ENCODE assay signal across 23 cellular contexts in genomic region chr11:110082899-110083298, GRCh38.
"Had no signal": no experiment of that assay in that cellular context is flagged by ENCODE, and none has a peak within 500 bp of the region (broad histone marks: within the 10 kb centered on the region; RNA-seq: fewer than 3 reads in every experiment).

No MANE protein-coding gene starts in this region.

- H3K4me3 ChIP-seq: dorsolateral prefrontal cortex, gastroesophageal sphincter, neural progenitor cell, pancreas, stomach, thoracic aorta, transverse colon had no signal

- DNase-seq: cortex of kidney; dorsolateral prefrontal cortex; effector memory CD4-positive, alpha-beta T cell; glutamatergic neuron; islet precursor cell; midbrain; occipital lobe; pancreas; right cardiac atrium; small intestine; stimulated activated CD4-positive, alpha-beta T cell treated with anti-CD3 and anti-CD28 coated beads, Interleukin-12 subunit alpha, Interleukin-12 subunit beta, amount 100 ng/mL, for 4 hours; stimulated activated naive CD4-positive, alpha-beta T cell; stomach; substantia nigra; transverse colon had no signal

- H2AFZ ChIP-seq: neural progenitor cell had no signal

- H3K9ac ChIP-seq: neural progenitor cell had no signal

- H3K9me3 ChIP-seq: pancreas had no signal

- H3K9me3 Mint-ChIP-seq: natural killer cell treated with Interleukin-12 subunit alpha and Interleukin-12 subunit beta and Interleukin-15 and Interleukin-18, amount 100 ng/mL, for 72 hours; neural progenitor cell had no signal

- ATAC-seq: esophagus mucosa; gastroesophageal sphincter; left lobe of liver; natural killer cell treated with Interleukin-12 subunit alpha and Interleukin-12 subunit beta and Interleukin-15 and Interleukin-18, amount 100 ng/mL, for 72 hours; right cardiac atrium had no signal

- H3K4me3 Mint-ChIP-seq: natural killer cell treated with Interleukin-12 subunit alpha and Interleukin-12 subunit beta and Interleukin-15 and Interleukin-18, amount 100 ng/mL, for 72 hours; neural progenitor cell had no signal

- H3K36me3 Mint-ChIP-seq: natural killer cell treated with Interleukin-12 subunit alpha and Interleukin-12 subunit beta and Interleukin-15 and Interleukin-18, amount 100 ng/mL, for 72 hours; neural progenitor cell had no signal

- H3K4me2 ChIP-seq: neural progenitor cell had no signal

- FAIRE-seq: endometrium, pancreas, small intestine had no signal

- H3K27me3 ChIP-seq: dorsolateral prefrontal cortex, gastroesophageal sphincter, neural progenitor cell, pancreas, stomach, transverse colon had no signal

- H3K4me1 ChIP-seq: neural progenitor cell, pancreas, stomach had no signal

- H3K27ac ChIP-seq: dorsolateral prefrontal cortex, gastroesophageal sphincter, neural progenitor cell, pancreas, stomach, thoracic aorta, transverse colon had no signal

- H3K36me3 ChIP-seq: gastroesophageal sphincter, neural progenitor cell, pancreas, stomach, thoracic aorta, transverse colon had no signal

- H3K27ac Mint-ChIP-seq: natural killer cell treated with Interleukin-12 subunit alpha and Interleukin-12 subunit beta and Interleukin-15 and Interleukin-18, amount 100 ng/mL, for 72 hours; neural progenitor cell; progenitor cell of endocrine pancreas had no signal
